Comparison of ENCODE assay signal across 8 cellular contexts in the genomic region with DNA sequence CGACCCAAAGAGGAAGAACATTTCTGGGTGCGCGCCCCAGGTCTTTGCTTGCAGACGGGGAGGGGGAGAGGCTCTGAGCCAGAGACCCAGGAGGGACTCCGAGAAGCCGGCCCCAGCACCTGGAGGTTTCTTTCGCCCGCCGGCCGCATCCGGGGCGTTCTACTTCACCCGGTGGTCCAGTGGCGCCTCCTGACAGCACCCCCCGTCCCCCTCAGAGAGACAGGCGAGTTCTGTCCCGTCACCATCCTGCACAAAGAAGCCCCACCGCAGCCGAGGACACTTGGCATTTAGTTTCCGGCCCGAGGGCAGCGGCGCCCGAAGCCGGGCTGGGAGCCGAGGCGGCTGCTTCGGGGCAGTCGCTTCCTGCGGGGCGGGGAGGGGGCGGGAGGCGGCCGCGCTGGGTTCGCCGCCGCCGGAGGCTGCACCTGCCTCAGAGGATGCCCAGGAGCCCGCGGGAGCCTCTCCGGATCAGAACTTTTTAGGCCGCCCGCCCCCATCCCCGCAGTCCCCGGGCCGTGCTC. TPM values are rescaled to one million over a fixed set of nuclear protein-coding genes. Genes with fewer than 3 reads are reported as not detected.
DNase-seq lines count a peak whose midpoint lies in the region; ATAC-seq and TF ChIP-seq lines count a peak whose summit lies in the region.

A gene (plus strand): TSS at position 424 of the 521 bp plus-strand sequence.

- WGBS in iPS DF 6.9 (ENCODE audit: insufficient coverage, insufficient read length), result no CpG with 5 or more reads among the region's 47 CpGs

- peaks cover 12% of the 10 kb centered on the region for H3K4me1 Mint-ChIP-seq in activated naive CD8-positive, alpha-beta T cell treated with anti-CD3 and anti-CD28 coated beads, Interleukin-2, amount 10 ng/mL, durations not matched to agents 7 days and 5 days

- DNase-seq in COLO668 (lab: John Stamatoyannopoulos, UW; ENCODE audit: unreplicated experiment) (peak; percentile 87), iPS DF 6.9 (ENCODE audit: low read depth, low spot score) (no peak), COLO829 (ENCODE audit: low spot score) (no peak), PC-9 (no peak)
- peak; percentile 56 for DNase-seq in activated naive CD8-positive, alpha-beta T cell treated with anti-CD3 and anti-CD28 coated beads, Interleukin-2, amount 10 ng/mL, durations not matched to agents 7 days and 5 days

- no peak within 1 kb of the TSS for H3K27ac Mint-ChIP-seq in activated naive CD8-positive, alpha-beta T cell treated with anti-CD3 and anti-CD28 coated beads, Interleukin-2, amount 10 ng/mL, durations not matched to agents 7 days and 5 days

- BruUV-seq in PC-9 (replicated peaks; lab: Mats Ljungman, UMichigan), result no TSS peak

- intact Hi-C loops in PC-9 (cut with micrococcal nuclease; ENCODE audit: unreplicated experiment), result no loop called here

- H3K9me3 Mint-ChIP-seq in activated naive CD8-positive, alpha-beta T cell treated with anti-CD3 and anti-CD28 coated beads, Interleukin-2, amount 10 ng/mL, durations not matched to agents 7 days and 5 days, result no peaks in the 10 kb centered on the region

- H3K4me2 ChIP-seq in skeletal muscle satellite cell (ENCODE audit: low read length), result peak within 1 kb of the TSS; percentile 92
- H3K4me2 ChIP-seq in PC-9, result no peak within 1 kb of the TSS

- H3K36me3 Mint-ChIP-seq in activated naive CD8-positive, alpha-beta T cell treated with anti-CD3 and anti-CD28 coated beads, Interleukin-2, amount 10 ng/mL, durations not matched to agents 7 days and 5 days, result no peaks in the 10 kb centered on the region

- H3K27me3 Mint-ChIP-seq in activated naive CD8-positive, alpha-beta T cell treated with anti-CD3 and anti-CD28 coated beads, Interleukin-2, amount 10 ng/mL, durations not matched to agents 7 days and 5 days, result peaks cover 59% of the 10 kb centered on the region

- no peaks in the 10 kb centered on the region for H4K20me1 ChIP-seq in PC-9 (ENCODE audit: insufficient read depth)

- H3K27me3 ChIP-seq in HUES48 (ENCODE audit: control insufficient read depth, insufficient read depth, low read length) (peaks cover 47% of the 10 kb centered on the region), iPS DF 6.9 (ENCODE audit: control insufficient read depth, insufficient read depth, low read length) (peaks cover 7% of the 10 kb centered on the region; the same call in 1 of the 2 replicates), skeletal muscle satellite cell (ENCODE audit: control insufficient read depth, insufficient read depth, low read length) (peaks cover 63% of the 10 kb centered on the region), PC-9 (ENCODE audit: insufficient read depth, low read depth) (peaks cover 55% of the 10 kb centered on the region)

- H3K4me1 ChIP-seq in HUES48 (ENCODE audit: control insufficient read depth, insufficient read depth, low read length), result peaks cover 25% of the 10 kb centered on the region
- peaks cover 2% of the 10 kb centered on the region; the same call in 1 of the 2 replicates for H3K4me1 ChIP-seq in iPS DF 6.9 (ENCODE audit: control insufficient read depth, insufficient read depth, low read length)
- H3K4me1 ChIP-seq in skeletal muscle satellite cell (ENCODE audit: control insufficient read depth, insufficient read depth, low read length), result peaks cover 22% of the 10 kb centered on the region
- no peaks in the 10 kb centered on the region for H3K4me1 ChIP-seq in PC-9 (replicated peaks; ENCODE audit: insufficient read depth)

- no peaks in the 10 kb centered on the region for H3K9me2 ChIP-seq in PC-9 (ENCODE audit: insufficient read depth)

- H3F3A ChIP-seq in PC-9 (ENCODE audit: insufficient read depth, low read depth), result no peaks in the 10 kb centered on the region

- H3K9me3 ChIP-seq in HUES48 (ENCODE audit: control insufficient read depth, insufficient read depth, low read length) (no peaks in the 10 kb centered on the region), iPS DF 6.9 (ENCODE audit: control insufficient read depth, insufficient read depth, low read length) (no peaks in the 10 kb centered on the region), skeletal muscle satellite cell (replicated peaks; ENCODE audit: low read length) (no peaks in the 10 kb centered on the region), PC-9 (ENCODE audit: insufficient read depth, low read depth) (no peaks in the 10 kb centered on the region)

- ATAC-seq in activated naive CD8-positive, alpha-beta T cell treated with anti-CD3 and anti-CD28 coated beads, Interleukin-2, amount 10 ng/mL, durations not matched to agents 7 days and 5 days (ENCODE audit: low read depth), result peak; percentile 23
- no peak for ATAC-seq in HG02884 (IDR thresholded peaks at IDR 0.05; ENCODE audit: unreplicated experiment)

- H3K36me3 ChIP-seq in HUES48 (ENCODE audit: control insufficient read depth, insufficient read depth, low read length) (no peaks in the 10 kb centered on the region), iPS DF 6.9 (ENCODE audit: control insufficient read depth, insufficient read depth, low read length) (no peaks in the 10 kb centered on the region; the same call in 1 of the 2 replicates), skeletal muscle satellite cell (ENCODE audit: insufficient read depth, low read length) (no peaks in the 10 kb centered on the region), PC-9 (ENCODE audit: low read depth) (no peaks in the 10 kb centered on the region)

- H3K79me2 ChIP-seq in PC-9 (ENCODE audit: low read depth), result no peaks in the 10 kb centered on the region

- peak within 1 kb of the TSS; percentile 42 for H3K27ac ChIP-seq in HUES48 (ENCODE audit: low read depth, low read length)
- H3K27ac ChIP-seq in iPS DF 6.9 (ENCODE audit: low read length), result no peak within 1 kb of the TSS
- no peak within 1 kb of the TSS for H3K27ac ChIP-seq in PC-9

- CTCF ChIA-PET in PC-9 (lab: Charles Lee), result no interaction called here

- H3K4me3 ChIP-seq in HUES48 (ENCODE audit: low read depth, low read length) (peak within 1 kb of the TSS; percentile 98), iPS DF 6.9 (ENCODE audit: low read length) (peak within 1 kb of the TSS; percentile 51), skeletal muscle satellite cell (ENCODE audit: low read length) (peak within 1 kb of the TSS; percentile 64), PC-9 (no peak within 1 kb of the TSS)

- POLR2A ChIA-PET in activated naive CD8-positive, alpha-beta T cell treated with anti-CD3 and anti-CD28 coated beads, Interleukin-2, amount 10 ng/mL, durations not matched to agents 7 days and 5 days (lab: Charles Lee), result no interaction called here
- POLR2A ChIA-PET in PC-9 (lab: Charles Lee; ENCODE audit: unreplicated experiment), result no interaction called here

- no peak for TF ChIP-seq CTCF in PC-9 (conservative IDR thresholded peaks at IDR 0.05)

- H2AFZ ChIP-seq in PC-9, result no peak within 1 kb of the TSS

- peak within 1 kb of the TSS; percentile 84 for H3K4me3 Mint-ChIP-seq in activated naive CD8-positive, alpha-beta T cell treated with anti-CD3 and anti-CD28 coated beads, Interleukin-2, amount 10 ng/mL, durations not matched to agents 7 days and 5 days

- peak within 1 kb of the TSS; percentile 84 for H3K9ac ChIP-seq in HUES48 (ENCODE audit: low read depth, low read length)
- no peak within 1 kb of the TSS for H3K9ac ChIP-seq in skeletal muscle satellite cell (ENCODE audit: low read depth, low read length)

RNA-seq across cellular contexts. Expression of the gene that starts here (rescaled TPM):
- total RNA-seq in activated naive CD8-positive, alpha-beta T cell treated with anti-CD3 and anti-CD28 coated beads, Interleukin-2, amount 10 ng/mL, durations not matched to agents 7 days and 5 days, result under 1 TPM in 1 of 2 experiments, not detected in 1; 0.06 TPM
- total RNA-seq in skeletal muscle satellite cell (2012; rRNA removed), result under 0.01 TPM in 1 of 2 replicates, not detected in the other
- not detected in 2 replicates for total RNA-seq in PC-9 (2021)

Comparison
In these comparisons a context has a peak if more than half of its experiments do, and no peak if none do; other contexts are left out.
1. Peak in DNase-seq and ATAC-seq in activated naive CD8-positive, alpha-beta T cell treated with anti-CD3 and anti-CD28 coated beads, Interleukin-2, amount 10 ng/mL, durations not matched to agents 7 days and 5 days; RNA of the gene not detected or under 1 TPM.